In genomic region chr17:64306850-64307463, GRCh38 we compare ENCODE assay signal across 8 cellular contexts. TPM values are rescaled to one million over a fixed set of nuclear protein-coding genes. Genes with fewer than 3 reads are reported as not detected.
DNase-seq lines count a peak whose midpoint lies in the region; ATAC-seq and TF ChIP-seq lines count a peak whose summit lies in the region.

No MANE protein-coding gene starts in this region.

- no peaks in the 10 kb centered on the region for H3K9me3 Mint-ChIP-seq in activated naive CD4-positive, alpha-beta T cell treated with anti-CD3 and anti-CD28 coated beads, Interleukin-2, amount 10 ng/mL, durations not matched to agents 7 days and 5 days

- no peak overlapping the region for H3K27ac Mint-ChIP-seq in activated naive CD4-positive, alpha-beta T cell treated with anti-CD3 and anti-CD28 coated beads, Interleukin-2, amount 10 ng/mL, durations not matched to agents 7 days and 5 days

- H3K9me3 ChIP-seq in DOHH2 (ENCODE audit: control insufficient read depth, insufficient read depth, low read length) (no peaks in the 10 kb centered on the region), SK-N-SH (no peaks in the 10 kb centered on the region), left ventricle myocardium inferior (replicated peaks) (no peaks in the 10 kb centered on the region)

- H3K79me2 ChIP-seq in DOHH2 (ENCODE audit: control insufficient read depth, low read length): no peaks in the 10 kb centered on the region
- no peaks in the 10 kb centered on the region for H3K79me2 ChIP-seq in SK-N-SH (ENCODE audit: insufficient read depth)

- TF ChIP-seq RAD21 in SK-N-SH (IDR thresholded peaks at IDR 0.05; ENCODE audit: low read length): peak; percentile 71

- no peaks in the 10 kb centered on the region for H3K4me1 ChIP-seq in DOHH2 (ENCODE audit: control insufficient read depth, low read length)
- no peaks in the 10 kb centered on the region for H3K4me1 ChIP-seq in SK-N-SH (ENCODE audit: control insufficient read depth in 1 of 2, insufficient read depth in 2 of 2, low read depth in 1 of 2, low read length in 1 of 2)
- peaks cover 28% of the 10 kb centered on the region for H3K4me1 ChIP-seq in left ventricle myocardium inferior

- no peaks in the 10 kb centered on the region for H3K9me2 ChIP-seq in DOHH2 (replicated peaks; ENCODE audit: control insufficient read depth, low read length)
- no peaks in the 10 kb centered on the region for H3K9me2 ChIP-seq in SK-N-SH

- H3K4me3 ChIP-seq in DOHH2 (ENCODE audit: low read length) (no peak overlapping the region), SK-N-SH (ENCODE audit: low read depth in 2 of 2, low read length in 1 of 2) (peak overlapping the region in 1 of 2 experiments; percentile 13; a peak in 1 of 4 replicates), left ventricle myocardium inferior (no peak overlapping the region)

- TF ChIP-seq CTCF in DOHH2 (IDR thresholded peaks at IDR 0.05; ENCODE audit: low read depth, low read length, poor library complexity, severe bottlenecking) (peak; percentile 88), SK-N-SH (IDR thresholded peaks at IDR 0.05) (peak; percentile 99), left ventricle myocardium inferior (IDR thresholded peaks at IDR 0.05; ENCODE audit: borderline replicate concordance) (peak; percentile 87)

- POLR2A ChIA-PET in SK-N-SH (lab: Yijun Ruan, JAX): interaction anchor here (1.0 kb wide), 1 partner anchor 113 kb away, joined by 3 read pairs; no protein-coding TSS in a partner anchor

- peak; percentile 74 for ATAC-seq in sciatic nerve
- ATAC-seq in HG03097 (IDR thresholded peaks at IDR 0.05; ENCODE audit: low FRiP score, unreplicated experiment): no peak
- no peak for ATAC-seq in HG03175 (IDR thresholded peaks at IDR 0.05; ENCODE audit: unreplicated experiment)

- H3K27ac ChIP-seq in DOHH2 (ENCODE audit: low read depth, low read length) (no peak overlapping the region), SK-N-SH (ENCODE audit: low read depth in 2 of 2, low read length in 1 of 2) (no peak overlapping the region), left ventricle myocardium inferior (replicated peaks) (no peak overlapping the region)

- H3K4me3 Mint-ChIP-seq in activated naive CD4-positive, alpha-beta T cell treated with anti-CD3 and anti-CD28 coated beads, Interleukin-2, amount 10 ng/mL, durations not matched to agents 7 days and 5 days: no peak overlapping the region

- no peak for TF ChIP-seq EP300 in SK-N-SH (IDR thresholded peaks at IDR 0.05; ENCODE audit: borderline replicate concordance in 1 of 2, low read depth in 1 of 2, low read length in 1 of 2)

- WGBS in SK-N-SH (ENCODE audit: low lambda C conversion rate): 43% methylated on average over 11 of the region's 11 CpGs

- no peaks in the 10 kb centered on the region for H3K36me3 Mint-ChIP-seq in activated naive CD4-positive, alpha-beta T cell treated with anti-CD3 and anti-CD28 coated beads, Interleukin-2, amount 10 ng/mL, durations not matched to agents 7 days and 5 days

- H2AFZ ChIP-seq in SK-N-SH (ENCODE audit: low read depth): no peak overlapping the region

- H3K27me3 Mint-ChIP-seq in activated naive CD4-positive, alpha-beta T cell treated with anti-CD3 and anti-CD28 coated beads, Interleukin-2, amount 10 ng/mL, durations not matched to agents 7 days and 5 days: peaks cover 15% of the 10 kb centered on the region

- no peaks in the 10 kb centered on the region for H3K4me1 Mint-ChIP-seq in activated naive CD4-positive, alpha-beta T cell treated with anti-CD3 and anti-CD28 coated beads, Interleukin-2, amount 10 ng/mL, durations not matched to agents 7 days and 5 days

- H3K9ac ChIP-seq in SK-N-SH: no peak overlapping the region

- H3K4me2 ChIP-seq in DOHH2 (ENCODE audit: low read length) (no peak overlapping the region), SK-N-SH (no peak overlapping the region)

- no peaks in the 10 kb centered on the region for H3F3A ChIP-seq in DOHH2 (ENCODE audit: control insufficient read depth, insufficient read depth)
- H3F3A ChIP-seq in SK-N-SH (replicated peaks; ENCODE audit: insufficient read depth): no peaks in the 10 kb centered on the region

- intact Hi-C loops in left ventricle myocardium inferior (cut with micrococcal nuclease): loop anchor here (2.0 kb wide), 1 partner anchor 112 kb away; no protein-coding TSS in a partner anchor
- intact Hi-C loops in sciatic nerve (cut with DNase I): loop anchor here (1.0 kb wide), 1 partner anchor 113 kb away; no protein-coding TSS in a partner anchor

- DNase-seq in Kasumi-1 (lab: John Stamatoyannopoulos, UW): peak; percentile 80 to 92
- peak; percentile 72 for DNase-seq in SK-N-SH
- peak; percentile 78 for DNase-seq in activated naive CD4-positive, alpha-beta T cell treated with anti-CD3 and anti-CD28 coated beads, Interleukin-2, amount 10 ng/mL, durations not matched to agents 7 days and 5 days
- peak; percentile 63 for DNase-seq in left ventricle myocardium inferior
- peak; percentile 83 for DNase-seq in sciatic nerve (ENCODE audit: low spot score)

- no peaks in the 10 kb centered on the region for H3K36me3 ChIP-seq in DOHH2 (ENCODE audit: control insufficient read depth, low read length)
- H3K36me3 ChIP-seq in SK-N-SH (replicated peaks in 1 of 2; ENCODE audit: control insufficient read depth in 1 of 2, insufficient read depth in 2 of 2, low read length in 1 of 2): no peaks in the 10 kb centered on the region
- H3K36me3 ChIP-seq in left ventricle myocardium inferior: no peaks in the 10 kb centered on the region

- H3K27me3 ChIP-seq in DOHH2 (ENCODE audit: control insufficient read depth, low read length) (no peaks in the 10 kb centered on the region; the same call in 1 of the 2 replicates), SK-N-SH (ENCODE audit: insufficient read depth) (no peaks in the 10 kb centered on the region), left ventricle myocardium inferior (ENCODE audit: low read depth) (no peaks in the 10 kb centered on the region)

- CTCF ChIA-PET in SK-N-SH (lab: Yijun Ruan, JAX): interaction anchor here (0.5 to 21.4 kb wide), 34 partner anchors 8 to 356 kb away, joined by 3 to 501 read pairs (median 3); no protein-coding TSS in a partner anchor
- CTCF ChIA-PET in activated naive CD4-positive, alpha-beta T cell treated with anti-CD3 and anti-CD28 coated beads, Interleukin-2, amount 10 ng/mL, durations not matched to agents 7 days and 5 days (lab: Charles Lee): interaction anchor here (1.0 to 3.0 kb wide), 4 partner anchors 9 to 112 kb away, joined by 3 to 44 read pairs (median 5); no protein-coding TSS in a partner anchor

- H4K20me1 ChIP-seq in DOHH2 (ENCODE audit: control insufficient read depth, insufficient read depth, low read depth, low read length): no peaks in the 10 kb centered on the region
- H4K20me1 ChIP-seq in SK-N-SH (ENCODE audit: insufficient read depth): no peaks in the 10 kb centered on the region

TF ChIP-seq in SK-N-SH, 30 proteins besides CTCF, POLR2A, EP300 and RAD21 (continues in another document):
- no peak for TF ChIP-seq RCOR1 (IDR thresholded peaks at IDR 0.05; ENCODE audit: low read length)
- TF ChIP-seq RFX5 (IDR thresholded peaks at IDR 0.05; ENCODE audit: low read length): 0 out of 2 replicates have a peak, but pooled peaks have one; percentile 35
- TF ChIP-seq, protein P1, sequence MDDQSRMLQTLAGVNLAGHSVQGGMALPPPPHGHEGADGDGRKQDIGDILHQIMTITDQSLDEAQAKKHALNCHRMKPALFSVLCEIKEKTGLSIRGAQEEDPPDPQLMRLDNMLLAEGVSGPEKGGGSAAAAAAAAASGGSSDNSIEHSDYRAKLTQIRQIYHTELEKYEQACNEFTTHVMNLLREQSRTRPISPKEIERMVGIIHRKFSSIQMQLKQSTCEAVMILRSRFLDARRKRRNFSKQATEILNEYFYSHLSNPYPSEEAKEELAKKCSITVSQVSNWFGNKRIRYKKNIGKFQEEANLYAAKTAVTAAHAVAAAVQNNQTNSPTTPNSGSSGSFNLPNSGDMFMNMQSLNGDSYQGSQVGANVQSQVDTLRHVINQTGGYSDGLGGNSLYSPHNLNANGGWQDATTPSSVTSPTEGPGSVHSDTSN (IDR thresholded peaks at IDR 0.05): no peak
- TF ChIP-seq FOXJ3 (CRISPR knock-in tag; IDR thresholded peaks at IDR 0.05): no peak
- no peak for TF ChIP-seq FOSL2 (IDR thresholded peaks at IDR 0.05; ENCODE audit: borderline replicate concordance, low read depth)
- no peak for TF ChIP-seq CHD2 (IDR thresholded peaks at IDR 0.05; ENCODE audit: low read length, partially characterized antibody)
- TF ChIP-seq EZH2phosphoT487 (IDR thresholded peaks at IDR 0.05; ENCODE audit: borderline replicate concordance, low read depth): no peak
- peak; percentile 89 for TF ChIP-seq SMC3 (IDR thresholded peaks at IDR 0.05; ENCODE audit: low read depth, low read length)
- no peak for TF ChIP-seq TEAD4 (IDR thresholded peaks at IDR 0.05; ENCODE audit: borderline replicate concordance, insufficient read depth)
- no peak; the same call in 1 of the 2 replicates for TF ChIP-seq USF2 (IDR thresholded peaks at IDR 0.05; ENCODE audit: borderline replicate concordance, low read depth, low read length)
- no peak for TF ChIP-seq POLR2AphosphoS5 (IDR thresholded peaks at IDR 0.05; ENCODE audit: low read depth, low read length)
- no peak for TF ChIP-seq TAF1 (IDR thresholded peaks at IDR 0.05; ENCODE audit: borderline replicate concordance, low read depth, low read length)
- no peak for TF ChIP-seq MXI1 (IDR thresholded peaks at IDR 0.05; ENCODE audit: low read depth, low read length)
- no peak for TF ChIP-seq YY1 (IDR thresholded peaks at IDR 0.05; ENCODE audit: low read depth)
- no peak for TF ChIP-seq TCF12 (IDR thresholded peaks at IDR 0.05)
- TF ChIP-seq GABPA (IDR thresholded peaks at IDR 0.05; ENCODE audit: low read depth): no peak

RNA-seq across cellular contexts. Expression of gene TEX2, which starts 43.9 kb away (rescaled TPM):
- 24.0 and 30.7 TPM in 2 replicates for polyA plus RNA-seq in SK-N-SH (2012; rRNA removed)
- polyA plus RNA-seq in SK-N-SH (2012; cell fraction: cytosol; rRNA removed): 26.9 and 29.1 TPM in 2 replicates
- polyA plus RNA-seq in SK-N-SH (2012; cell fraction: nucleus; rRNA removed): 24.0 and 32.4 TPM in 2 replicates
- total RNA-seq in left ventricle myocardium inferior (58.0 TPM), sciatic nerve (39.5 TPM)
